ENCODE assay signal across 34 cellular contexts in genomic region chr21:28851645-28852044, GRCh38.
"Had no signal": no experiment of that assay in that cellular context is flagged by ENCODE, and none has a peak within 500 bp of the region (broad histone marks: within the 10 kb centered on the region; RNA-seq: fewer than 3 reads in every experiment).

No MANE protein-coding gene starts in this region.

- DNase-seq: activated effector memory CD4-positive, alpha-beta T cell treated with anti-CD3 and anti-CD28 coated beads, Interleukin-2, amount 50 U/mL, for 16 hours; activated effector memory CD4-positive, alpha-beta T cell treated with Interleukin-2 at 50 U/mL for 16 hours; activated gamma-delta T cell; activated gamma-delta T cell treated with Interleukin-2 at 50 U/mL for 16 hours; activated naive CD4-positive, alpha-beta T cell; activated naive CD4-positive, alpha-beta T cell treated with anti-CD3 and anti-CD28 coated beads for 36 hours; activated naive CD4-positive, alpha-beta T cell treated with anti-CD3 and anti-CD28 coated beads, Interleukin-2, amount 10 ng/mL, durations not matched to agents 7 days and 5 days; activated naive CD4-positive, alpha-beta T cell treated with anti-CD3 and anti-CD28 coated beads, Interleukin-2, amount 50 U/mL, for 16 hours; activated naive CD4-positive, alpha-beta T cell treated with Interleukin-2 at 50 U/mL for 16 hours; activated naive CD8-positive, alpha-beta T cell treated with anti-CD3 and anti-CD28 coated beads for 36 hours; activated naive CD8-positive, alpha-beta T cell treated with anti-CD3 and anti-CD28 coated beads, Interleukin-2, amount 10 ng/mL, durations not matched to agents 7 days and 5 days; activated naive CD8-positive, alpha-beta T cell treated with anti-CD3 and anti-CD28 coated beads, Interleukin-2, amount 50 U/mL, for 24 hours; activated T-cell treated with anti-CD3 and anti-CD28 coated beads, Interleukin-2, amount 50 U/mL, for 1 hour; activated T-cell treated with anti-CD3 and anti-CD28 coated beads, Interleukin-2, amount 50 U/mL, for 24 hours; activated T-cell treated with anti-CD3 and anti-CD28 coated beads, Interleukin-2, amount 50 U/mL, for 4 hours; activated T-cell treated with anti-CD3 and anti-CD28 coated beads, Interleukin-2, amount 50 U/mL, for 48 hours; activated T-cell treated with anti-CD3 and anti-CD28 coated beads, Interleukin-2, amount 50 U/mL, for 72 hours; adrenal gland; amniotic stem cell; amygdala; anterior cingulate cortex; aorta; body of pancreas; brain microvascular endothelial cell; caudate nucleus; central memory CD4-positive, alpha-beta T cell; cerebellar nuclear complex had no signal

- H3K27me3 ChIP-seq: adrenal gland, ascending aorta, body of pancreas, brain microvascular endothelial cell, breast epithelium, cardiac muscle cell had no signal

- H3K4me1 ChIP-seq: adrenal gland, ascending aorta, body of pancreas, breast epithelium had no signal

- ATAC-seq: activated naive CD4-positive, alpha-beta T cell treated with anti-CD3 and anti-CD28 coated beads, Interleukin-2, amount 50 U/mL, for 72 hours; activated naive CD8-positive, alpha-beta T cell treated with anti-CD3 and anti-CD28 coated beads, Interleukin-2, amount 50 U/mL, for 24 hours; activated T-cell treated with anti-CD3 and anti-CD28 coated beads, Interleukin-2, amount 50 U/mL, for 4 hours; activated T-cell treated with anti-CD3 and anti-CD28 coated beads, Interleukin-2, amount 50 U/mL, for 72 hours; activated T-helper 17 cell treated with anti-CD3 and anti-CD28 coated beads, Interleukin-2, amount 50 U/mL, for 72 hours; body of pancreas had no signal

- H3K9me3 ChIP-seq: adrenal gland, ascending aorta, body of pancreas, breast epithelium had no signal

- H3K4me3 ChIP-seq: adrenal gland, ascending aorta, body of pancreas, breast epithelium, cardiac muscle cell had no signal

- H3K27ac ChIP-seq: adrenal gland, ascending aorta, body of pancreas, brain microvascular endothelial cell, breast epithelium, cardiac muscle cell had no signal

- FAIRE-seq: astrocyte, bronchial epithelial cell had no signal

- H3K36me3 ChIP-seq: adrenal gland, ascending aorta, brain microvascular endothelial cell, breast epithelium, cardiac muscle cell had no signal
